8 cellular contexts compared by ENCODE assay signal in the genomic region with DNA sequence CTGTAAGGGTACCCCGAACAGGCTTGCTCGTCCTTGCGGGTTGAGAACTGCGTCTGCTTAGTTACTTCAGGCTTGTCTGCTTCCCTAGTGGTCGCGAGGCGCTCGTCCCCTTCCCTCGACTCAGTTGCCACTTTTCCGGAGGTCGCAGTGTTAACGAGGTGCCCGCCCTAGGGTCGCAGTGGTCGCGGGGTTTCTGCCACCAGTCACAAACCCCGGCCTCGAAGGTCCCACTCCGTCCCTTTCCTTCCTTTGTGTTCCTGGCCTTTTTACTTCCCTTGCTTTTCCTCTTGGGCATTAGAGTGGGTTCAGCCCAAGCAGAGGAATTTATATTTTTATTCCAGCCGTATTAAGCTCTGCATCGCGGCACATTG. TPM values are rescaled to one million over a fixed set of nuclear protein-coding genes. Genes with fewer than 3 reads are reported as not detected.
DNase-seq lines count a peak whose midpoint lies in the region; ATAC-seq, FAIRE-seq and TF ChIP-seq lines count a peak whose summit lies in the region.

No MANE protein-coding gene starts in this region.

- H3K27ac ChIP-seq in spleen = peak overlapping the region; percentile 93 to 99 (median 96)

- 0 to 1% (median 0%) methylated on average over 19 to 22 of the region's 22 CpGs for WGBS in spleen, 5 donors

- FAIRE-seq in D721Med (lab: Jason Lieb, UNC) = no peak

- no peaks in the 10 kb centered on the region for H3K27me3 ChIP-seq in spleen (replicated peaks in 1 of 7)

- peak overlapping the region; percentile 73 to 83 for H3K4me3 ChIP-seq in foreskin fibroblast (ENCODE audit: low read depth in 1 of 2, low read length in 2 of 2)
- peak overlapping the region; percentile 69 to 99 (median 82) for H3K4me3 ChIP-seq in spleen

- TF ChIP-seq CTCF in foreskin fibroblast (IDR thresholded peaks at IDR 0.05; ENCODE audit: low read depth, low read length) (no peak), spleen (IDR thresholded peaks at IDR 0.05 in 8 of 11, conservative IDR thresholded peaks at IDR 0.05 in 3 of 11) (no peak), D721Med (IDR thresholded peaks at IDR 0.05; ENCODE audit: insufficient read depth, missing control alignments) (no peak)

- ATAC-seq in GM21515 (IDR thresholded peaks at IDR 0.05; ENCODE audit: unreplicated experiment) (peak; percentile 10), SK-N-SH treated with all-trans-retinoic acid at 6 μM for 48 hours (peak; percentile 9)

- DNase-seq in foreskin fibroblast (no peak), spleen (no peak), DMS79 treated with DMSO at 0.1 percent for 48 hours (lab: John Stamatoyannopoulos, UW) (no peak), D721Med (ENCODE audit: insufficient read length, low spot score) (no peak), iPS-NIHi11 (ENCODE audit: low spot score) (no peak)
- no peak for DNase-seq in activated CD4-positive, alpha-beta T cell treated with anti-CD3 and anti-CD28 coated beads for 1 hour

- intact Hi-C loops in spleen (cut with DNase I; ENCODE audit: low total_unique reads) = loop anchor here (10.0 kb wide), 1 partner anchor 241 kb away; no protein-coding TSS in a partner anchor

- peaks cover 17 to 43% (median 31%) of the 10 kb centered on the region in 6 donors for H3K4me1 ChIP-seq in spleen

- peaks cover 0 to 32% (median 23%) of the 10 kb centered on the region in 6 donors for H3K36me3 ChIP-seq in spleen

- H3K9me3 ChIP-seq in spleen = no peaks in the 10 kb centered on the region

- TF ChIP-seq POLR2A in spleen (IDR thresholded peaks at IDR 0.05) = no peak

TF ChIP-seq in SK-N-SH treated with all-trans-retinoic acid at 6 μM for 48 hours, 23 proteins besides CTCF, POLR2A, EP300 and RAD21:
- no peak for TF ChIP-seq PPARA (CRISPR knock-in tag; IDR thresholded peaks at IDR 0.05; ENCODE audit: borderline replicate concordance)
- TF ChIP-seq, protein P1, sequence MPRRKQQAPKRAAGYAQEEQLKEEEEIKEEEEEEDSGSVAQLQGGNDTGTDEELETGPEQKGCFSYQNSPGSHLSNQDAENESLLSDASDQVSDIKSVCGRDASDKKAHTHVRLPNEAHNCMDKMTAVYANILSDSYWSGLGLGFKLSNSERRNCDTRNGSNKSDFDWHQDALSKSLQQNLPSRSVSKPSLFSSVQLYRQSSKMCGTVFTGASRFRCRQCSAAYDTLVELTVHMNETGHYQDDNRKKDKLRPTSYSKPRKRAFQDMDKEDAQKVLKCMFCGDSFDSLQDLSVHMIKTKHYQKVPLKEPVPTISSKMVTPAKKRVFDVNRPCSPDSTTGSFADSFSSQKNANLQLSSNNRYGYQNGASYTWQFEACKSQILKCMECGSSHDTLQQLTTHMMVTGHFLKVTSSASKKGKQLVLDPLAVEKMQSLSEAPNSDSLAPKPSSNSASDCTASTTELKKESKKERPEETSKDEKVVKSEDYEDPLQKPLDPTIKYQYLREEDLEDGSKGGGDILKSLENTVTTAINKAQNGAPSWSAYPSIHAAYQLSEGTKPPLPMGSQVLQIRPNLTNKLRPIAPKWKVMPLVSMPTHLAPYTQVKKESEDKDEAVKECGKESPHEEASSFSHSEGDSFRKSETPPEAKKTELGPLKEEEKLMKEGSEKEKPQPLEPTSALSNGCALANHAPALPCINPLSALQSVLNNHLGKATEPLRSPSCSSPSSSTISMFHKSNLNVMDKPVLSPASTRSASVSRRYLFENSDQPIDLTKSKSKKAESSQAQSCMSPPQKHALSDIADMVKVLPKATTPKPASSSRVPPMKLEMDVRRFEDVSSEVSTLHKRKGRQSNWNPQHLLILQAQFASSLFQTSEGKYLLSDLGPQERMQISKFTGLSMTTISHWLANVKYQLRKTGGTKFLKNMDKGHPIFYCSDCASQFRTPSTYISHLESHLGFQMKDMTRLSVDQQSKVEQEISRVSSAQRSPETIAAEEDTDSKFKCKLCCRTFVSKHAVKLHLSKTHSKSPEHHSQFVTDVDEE (CRISPR knock-in tag; IDR thresholded peaks at IDR 0.05) = no peak
- no peak for TF ChIP-seq ISL1 (CRISPR knock-in tag; IDR thresholded peaks at IDR 0.05)
- no peak for TF ChIP-seq ZNF565 (CRISPR knock-in tag; conservative IDR thresholded peaks at IDR 0.05; ENCODE audit: low read depth)
- no peak for TF ChIP-seq ESRRG (CRISPR knock-in tag; IDR thresholded peaks at IDR 0.05)
- no peak for TF ChIP-seq GLIS3 (CRISPR knock-in tag; IDR thresholded peaks at IDR 0.05)
- TF ChIP-seq, protein P2, sequence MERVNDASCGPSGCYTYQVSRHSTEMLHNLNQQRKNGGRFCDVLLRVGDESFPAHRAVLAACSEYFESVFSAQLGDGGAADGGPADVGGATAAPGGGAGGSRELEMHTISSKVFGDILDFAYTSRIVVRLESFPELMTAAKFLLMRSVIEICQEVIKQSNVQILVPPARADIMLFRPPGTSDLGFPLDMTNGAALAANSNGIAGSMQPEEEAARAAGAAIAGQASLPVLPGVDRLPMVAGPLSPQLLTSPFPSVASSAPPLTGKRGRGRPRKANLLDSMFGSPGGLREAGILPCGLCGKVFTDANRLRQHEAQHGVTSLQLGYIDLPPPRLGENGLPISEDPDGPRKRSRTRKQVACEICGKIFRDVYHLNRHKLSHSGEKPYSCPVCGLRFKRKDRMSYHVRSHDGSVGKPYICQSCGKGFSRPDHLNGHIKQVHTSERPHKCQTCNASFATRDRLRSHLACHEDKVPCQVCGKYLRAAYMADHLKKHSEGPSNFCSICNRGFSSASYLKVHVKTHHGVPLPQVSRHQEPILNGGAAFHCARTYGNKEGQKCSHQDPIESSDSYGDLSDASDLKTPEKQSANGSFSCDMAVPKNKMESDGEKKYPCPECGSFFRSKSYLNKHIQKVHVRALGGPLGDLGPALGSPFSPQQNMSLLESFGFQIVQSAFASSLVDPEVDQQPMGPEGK (CRISPR knock-in tag; IDR thresholded peaks at IDR 0.05; ENCODE audit: borderline replicate concordance) = no peak
- no peak for TF ChIP-seq CSDC2 (CRISPR knock-in tag; IDR thresholded peaks at IDR 0.05)
- no peak for TF ChIP-seq TOX (CRISPR knock-in tag; IDR thresholded peaks at IDR 0.05; ENCODE audit: borderline replicate concordance)

RNA-seq across cellular contexts. Expression of a gene that starts 0.3 kb away (rescaled TPM):
- 10 to 100 TPM; 35.5 to 83.8 (median 66.1) TPM for total RNA-seq in spleen
- polyA plus RNA-seq in spleen = 10 to 100 TPM; 45.8 to 79.8 (median 61.8) TPM

RNA-seq across cellular contexts. Expression of a gene that starts 23.0 kb away (rescaled TPM):
- 100 to 1,000 TPM in 4 of 7 donors, 10 to 100 TPM in 3; 67.7 to 310 (median 251) TPM for total RNA-seq in spleen
- polyA plus RNA-seq in spleen = 100 to 1,000 TPM in 2 of 3 donors, 10 to 100 TPM in 1; 97.3 to 127 (median 117) TPM

RNA-seq across cellular contexts. Expression of a gene that starts 51.5 kb away (rescaled TPM):
- 100 to 1,000 TPM in 2 of 7 donors, 10 to 100 TPM in 5; 47.1 to 116 (median 92.1) TPM for total RNA-seq in spleen
- polyA plus RNA-seq in spleen = 100 to 1,000 TPM; 106 to 192 (median 164) TPM

RNA-seq across cellular contexts. Expression of a gene that starts 55.6 kb away (rescaled TPM):
- 10 to 100 TPM; 38.0 to 73.7 (median 65.2) TPM for total RNA-seq in spleen
- 10 to 100 TPM; 14.1 to 37.9 (median 26.9) TPM for polyA plus RNA-seq in spleen

RNA-seq across cellular contexts. Expression of a gene that starts 55.9 kb away (rescaled TPM):
- 10 to 100 TPM; 32.2 to 38.4 (median 35.1) TPM for total RNA-seq in spleen
- polyA plus RNA-seq in spleen = 10 to 100 TPM; 39.1 to 62.7 (median 47.2) TPM
